In genomic region chr12:65269603-65270002, GRCh38 we compare ENCODE assay signal across 24 cellular contexts. TPM values are rescaled to one million over a fixed set of nuclear protein-coding genes. Genes with fewer than 3 reads are reported as not detected.
DNase-seq lines count a peak whose midpoint lies in the region; ATAC-seq and TF ChIP-seq lines count a peak whose summit lies in the region.
"Had no signal": no experiment of that assay in that cellular context is flagged by ENCODE, and none has a peak within 500 bp of the region (broad histone marks: within the 10 kb centered on the region; RNA-seq: fewer than 3 reads in every experiment).

No MANE protein-coding gene starts in this region.

- H3K27ac ChIP-seq in PC-3 (ENCODE audit: low read length) = no peak overlapping the region
- H3K27ac ChIP-seq: esophagus muscularis mucosa, neutrophil, prostate gland, thyroid gland had no signal

- DNase-seq in GM03348 (ENCODE audit: low spot score) = peak; percentile 31
- peak; percentile 38 for DNase-seq in PC-3
- peak; percentile 43 for DNase-seq in epithelial cell of esophagus (ENCODE audit: low read depth)
- DNase-seq in osteocyte (ENCODE audit: extremely low spot score, unreplicated experiment) = no peak
- DNase-seq in DMS114 treated with DMSO at 0.1 percent for 48 hours (lab: John Stamatoyannopoulos, UW; ENCODE audit: unreplicated experiment) = no peak
- no peak for DNase-seq in effector CD8-positive, alpha-beta T cell (lab: John Stamatoyannopoulos, UW)
- DNase-seq: activated CD4-positive, alpha-beta T cell treated with anti-CD3 and anti-CD28 coated beads for 4 hours; activated naive CD4-positive, alpha-beta T cell; activated T-cell treated with anti-CD3 and anti-CD28 coated beads, Interleukin-2, amount 50 U/mL, for 4 hours; caudate nucleus; CD4-positive, alpha-beta memory T cell; NCI-H1105; NCI-H2029; RPMI8226; thyroid gland had no signal

- CTCF ChIA-PET in PC-3 (lab: Charles Lee) = no interaction called here

- no peaks in the 10 kb centered on the region for H3F3A ChIP-seq in PC-3 (ENCODE audit: low read length, unreplicated experiment)

- no peaks in the 10 kb centered on the region for H4K20me1 ChIP-seq in PC-3 (ENCODE audit: low read length)

- no TSS peak for BruUV-seq in PC-3 (replicated peaks; lab: Mats Ljungman, UMichigan)

- no peak overlapping the region for H3K4me3 Mint-ChIP-seq in osteocyte (ENCODE audit: unreplicated experiment)
- H3K4me3 Mint-ChIP-seq: activated T-cell treated with anti-CD3 and anti-CD28 coated beads, Interleukin-2, amount 50 U/mL, for 4 hours; CD4-positive, alpha-beta memory T cell; GM23338; IgD-negative memory B cell; stimulated activated naive CD8-positive, alpha-beta T cell treated with anti-CD3 and anti-CD28 coated beads, Interleukin-15, Interleukin-2, amounts not matched to agents 100 ng/mL and 50 ng/mL, for 24 hours; T-helper 2 cell treated with Interferon-gamma antibody and Interleukin-4, amounts not matched to agents 5 μg/mL and 100 μg/mL, for 36 hours had no signal

- no peaks in the 10 kb centered on the region for H3K79me2 ChIP-seq in PC-3 (ENCODE audit: low read length)

- peak; percentile 37; the same call in 1 of the 2 replicates for ATAC-seq in PC-3
- ATAC-seq in HG03521 (IDR thresholded peaks at IDR 0.05; ENCODE audit: unreplicated experiment) = no peak
- ATAC-seq: activated T-cell treated with anti-CD3 and anti-CD28 coated beads, Interleukin-2, amount 50 U/mL, for 4 hours; GM23338 had no signal

- TF ChIP-seq CTCF in PC-3 (conservative IDR thresholded peaks at IDR 0.05; ENCODE audit: low read depth, low read length) = no peak
- no peak for TF ChIP-seq CTCF in epithelial cell of esophagus (IDR thresholded peaks at IDR 0.05; ENCODE audit: insufficient read depth, low read depth, low read length, missing control alignments)
- TF ChIP-seq CTCF in osteocyte (IDR thresholded peaks at IDR 0.05) = no peak

- no peaks in the 10 kb centered on the region for H3K9me3 Mint-ChIP-seq in osteocyte (ENCODE audit: unreplicated experiment)
- H3K9me3 Mint-ChIP-seq: activated T-cell treated with anti-CD3 and anti-CD28 coated beads, Interleukin-2, amount 50 U/mL, for 4 hours; GM23338; IgD-negative memory B cell; stimulated activated naive CD8-positive, alpha-beta T cell treated with anti-CD3 and anti-CD28 coated beads, Interleukin-15, Interleukin-2, amounts not matched to agents 100 ng/mL and 50 ng/mL, for 24 hours; T-helper 2 cell treated with Interferon-gamma antibody and Interleukin-4, amounts not matched to agents 5 μg/mL and 100 μg/mL, for 36 hours had no signal

- no peaks in the 10 kb centered on the region; the same call in 1 of the 2 replicates for H3K9me2 ChIP-seq in PC-3 (replicated peaks; ENCODE audit: low read length)

- H3K27me3 ChIP-seq in PC-3 (ENCODE audit: low read length) = no peaks in the 10 kb centered on the region
- H3K27me3 ChIP-seq: esophagus muscularis mucosa, neutrophil, thyroid gland had no signal

- H3K4me2 ChIP-seq in PC-3 (ENCODE audit: low read length) = no peak overlapping the region
- H3K4me2 ChIP-seq: GM23338 had no signal

- H3K27ac Mint-ChIP-seq in osteocyte (ENCODE audit: unreplicated experiment) = peak overlapping the region; percentile 77
- H3K27ac Mint-ChIP-seq: CD4-positive, alpha-beta memory T cell; GM23338; IgD-negative memory B cell; stimulated activated naive CD8-positive, alpha-beta T cell treated with anti-CD3 and anti-CD28 coated beads, Interleukin-15, Interleukin-2, amounts not matched to agents 100 ng/mL and 50 ng/mL, for 24 hours; T-helper 2 cell treated with Interferon-gamma antibody and Interleukin-4, amounts not matched to agents 5 μg/mL and 100 μg/mL, for 36 hours had no signal

- H3K9ac ChIP-seq in PC-3 (ENCODE audit: low read length) = no peak overlapping the region

- intact Hi-C loops in PC-3 (cut with micrococcal nuclease) = no loop called here

- peaks cover 26% of the 10 kb centered on the region for H3K4me1 Mint-ChIP-seq in osteocyte (ENCODE audit: unreplicated experiment)
- H3K4me1 Mint-ChIP-seq: CD4-positive, alpha-beta memory T cell; GM23338 had no signal

- no peaks in the 10 kb centered on the region for H3K9me3 ChIP-seq in PC-3 (ENCODE audit: low read length)
- H3K9me3 ChIP-seq: esophagus muscularis mucosa, neutrophil, prostate gland, thyroid gland had no signal

- H3K4me1 ChIP-seq in PC-3 (ENCODE audit: insufficient read depth, low read length) = peaks cover 10% of the 10 kb centered on the region
- H3K4me1 ChIP-seq: prostate gland had no signal

- no peak overlapping the region for H2AFZ ChIP-seq in PC-3 (ENCODE audit: low read length)
- H2AFZ ChIP-seq: GM23338 had no signal

- POLR2A ChIA-PET in PC-3 (lab: Charles Lee; ENCODE audit: unreplicated experiment) = no interaction called here

- no peaks in the 10 kb centered on the region for H3K36me3 Mint-ChIP-seq in osteocyte (ENCODE audit: unreplicated experiment)
- H3K36me3 Mint-ChIP-seq: CD4-positive, alpha-beta memory T cell; IgD-negative memory B cell had no signal

- H3K36me3 ChIP-seq in PC-3 (ENCODE audit: low read depth, low read length) = no peaks in the 10 kb centered on the region
- H3K36me3 ChIP-seq: esophagus muscularis mucosa, neutrophil, prostate gland, thyroid gland had no signal

- no peak overlapping the region for H3K4me3 ChIP-seq in PC-3 (ENCODE audit: low read length)
- H3K4me3 ChIP-seq in epithelial cell of esophagus (ENCODE audit: low read length) = no peak overlapping the region
- H3K4me3 ChIP-seq: esophagus muscularis mucosa, GM23338, prostate gland, thyroid gland had no signal

- H3K27me3 Mint-ChIP-seq in osteocyte (ENCODE audit: unreplicated experiment) = no peaks in the 10 kb centered on the region

RNA-seq across cellular contexts. Expression of gene MSRB3, which starts 8.9 kb away (rescaled TPM):
- total RNA-seq in PC-3 (2014; rRNA removed) (4.5 and 5.9 TPM in 2 replicates), osteocyte (75.8 and 77.3 TPM in 2 replicates)
- total RNA-seq: activated CD8-positive, alpha-beta memory T cell treated with anti-CD3 and anti-CD28 coated beads for 36 hours; CD4-positive, alpha-beta memory T cell had no signal

Comparison
In these comparisons a context has a peak if more than half of its experiments do, and no peak if none do; other contexts are left out.
1. DNase-seq: peak in GM03348 (single experiment), PC-3 (single experiment) and epithelial cell of esophagus (single experiment); none in osteocyte (single experiment), DMS114 treated with DMSO at 0.1 percent for 48 hours (single experiment) and effector CD8-positive, alpha-beta T cell (single experiment).
2. RNA of gene MSRB3, which starts 8.9 kb away (total RNA-seq): 75.8 to 77.3 TPM in osteocyte; 4.5 to 5.9 TPM in PC-3; every median in the first group is over 10 times any median in the second.